In genomic region chr6:137873273-137873762, GRCh38 we compare ENCODE assay signal across 8 cellular contexts. TPM values are rescaled to one million over a fixed set of nuclear protein-coding genes. Genes with fewer than 3 reads are reported as not detected.
DNase-seq lines count a peak whose midpoint lies in the region; ATAC-seq and TF ChIP-seq lines count a peak whose summit lies in the region.

No MANE protein-coding gene starts in this region.

- H2AFZ ChIP-seq in osteoblast (ENCODE audit: low read length): no peak overlapping the region

- H3K4me1 Mint-ChIP-seq in T-helper 17 cell: peaks cover 73% of the 10 kb centered on the region

- H3K27me3 ChIP-seq in osteoblast (ENCODE audit: insufficient read depth, low read length): no peaks in the 10 kb centered on the region

- 24% methylated on average over 7 of the region's 7 CpGs for WGBS in urinary bladder

- H3K9me3 ChIP-seq in T-helper 17 cell (ENCODE audit: control insufficient read depth, low read length, poor library complexity, severe bottlenecking) (peaks cover 3% of the 10 kb centered on the region), osteoblast (ENCODE audit: low read depth, low read length) (no peaks in the 10 kb centered on the region)

- TF ChIP-seq CTCF in osteoblast (IDR thresholded peaks at IDR 0.05; ENCODE audit: extremely low read depth, low read depth, low read length): no peak

- H3K4me2 ChIP-seq in osteoblast (ENCODE audit: insufficient read depth, low read length): peak overlapping the region; percentile 92

- H3K36me3 Mint-ChIP-seq in T-helper 17 cell (ENCODE audit: low read depth): peaks cover 32% of the 10 kb centered on the region

- H3K4me1 ChIP-seq in osteoblast (ENCODE audit: insufficient read depth, low read length) (peaks cover 69% of the 10 kb centered on the region), urinary bladder (ENCODE audit: insufficient read depth) (peaks cover 2% of the 10 kb centered on the region)

- peak overlapping the region; percentile 88 for H3K4me3 Mint-ChIP-seq in T-helper 17 cell

- peaks cover 3% of the 10 kb centered on the region for H4K20me1 ChIP-seq in osteoblast (ENCODE audit: insufficient read depth, low read length)

- H3K4me3 ChIP-seq in osteoblast (ENCODE audit: insufficient read depth, low read length) (peak overlapping the region; percentile 81), urinary bladder (ENCODE audit: low read depth, low read length) (peak overlapping the region; percentile 17)

- H3K79me2 ChIP-seq in osteoblast (ENCODE audit: insufficient read depth, low read length): peaks cover 96% of the 10 kb centered on the region

- peak in 2 of 3 donors; percentile 47 to 54 for DNase-seq in T-helper 17 cell
- peak; percentile 88 to 92 for DNase-seq in dermis microvascular lymphatic vessel endothelial cell (ENCODE audit: low read depth in 2 of 2)
- peak; percentile 90 for DNase-seq in osteoblast (ENCODE audit: insufficient read length, low spot score, missing footprints)
- no peak for DNase-seq in NCI-H2081 (lab: John Stamatoyannopoulos, UW)
- DNase-seq in NCI-H187 (lab: John Stamatoyannopoulos, UW): no peak

- ATAC-seq in GM18511 (IDR thresholded peaks at IDR 0.05; ENCODE audit: unreplicated experiment): peak; percentile 48
- ATAC-seq in HG03045 (IDR thresholded peaks at IDR 0.05; ENCODE audit: unreplicated experiment): peak; percentile 43
- peak; percentile 48 for ATAC-seq in T-helper 17 cell

- peak overlapping the region; percentile 59 for H3K27ac ChIP-seq in osteoblast (ENCODE audit: low read depth, low read length)
- H3K27ac ChIP-seq in urinary bladder (ENCODE audit: low read depth): no peak overlapping the region

- peaks cover 56% of the 10 kb centered on the region for H3K36me3 ChIP-seq in osteoblast (ENCODE audit: insufficient read depth, low read length)
- H3K36me3 ChIP-seq in urinary bladder (ENCODE audit: insufficient read depth): no peaks in the 10 kb centered on the region

- no peaks in the 10 kb centered on the region for H3K27me3 Mint-ChIP-seq in T-helper 17 cell

- H3K27ac Mint-ChIP-seq in T-helper 17 cell: peak overlapping the region; percentile 96

RNA-seq across cellular contexts. Expression of gene TNFAIP3, which starts 6.3 kb away (rescaled TPM):
- total RNA-seq in T-helper 17 cell (1,000 to 10,000 TPM; 4,032 to 4,607 TPM), dermis microvascular lymphatic vessel endothelial cell (2.8 and 4.9 TPM in 2 replicates), osteoblast (8.5 and 10.5 TPM in 2 replicates), urinary bladder (17.0 TPM)
- 25.3 TPM for polyA plus RNA-seq in urinary bladder

Comparison
In these comparisons a context has a peak if more than half of its experiments do, and no peak if none do; other contexts are left out.
1. DNase-seq: peak in T-helper 17 cell (2 of 3), dermis microvascular lymphatic vessel endothelial cell (2 of 2) and osteoblast (single experiment); none in NCI-H2081 (0 of 2) and NCI-H187 (0 of 2).
2. RNA of gene TNFAIP3, which starts 6.3 kb away (total RNA-seq): 4,032 to 4,607 TPM in T-helper 17 cell; 17.0 TPM in urinary bladder (single experiment), 8.5 to 10.5 TPM in osteoblast and 2.8 to 4.9 TPM in dermis microvascular lymphatic vessel endothelial cell; every median in the first group is over 100 times any median in the second.
3. Peak in every context shown above with its lines, with median percentiles within 50 percentile points of each other: ATAC-seq.